Comparison of ENCODE assay signal across 7 cellular contexts in the genomic region with DNA sequence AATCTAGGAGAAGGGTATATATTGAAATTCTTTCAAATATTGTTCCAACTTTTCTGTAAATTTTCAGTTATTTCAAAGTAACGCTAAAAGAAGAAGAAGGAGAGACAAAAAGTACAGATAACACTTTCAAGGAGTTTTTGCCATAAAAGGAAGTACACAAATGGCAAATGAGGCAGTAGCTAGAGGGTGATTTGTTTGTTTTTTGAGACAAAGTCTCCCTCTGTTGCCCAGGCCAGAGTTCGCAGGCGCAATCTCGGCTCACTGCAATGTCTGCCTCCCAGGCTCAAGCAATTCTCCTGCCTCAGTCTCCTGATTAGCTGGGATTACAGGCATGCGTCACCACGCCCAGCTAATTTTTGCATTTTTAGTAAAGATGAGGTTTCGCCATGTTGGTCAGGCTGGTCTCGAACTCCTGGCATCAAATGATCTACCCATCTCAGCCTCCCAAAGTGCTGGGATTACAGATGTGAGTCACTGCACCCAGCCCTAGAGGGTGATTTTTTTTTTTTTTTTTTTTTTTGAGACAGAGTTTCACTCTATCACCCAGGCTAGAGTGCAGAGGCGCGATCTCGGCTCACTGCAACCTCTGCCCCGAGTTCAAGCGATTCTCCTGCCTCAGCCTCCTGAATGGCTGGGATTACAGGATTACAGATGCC. TPM values are rescaled to one million over a fixed set of nuclear protein-coding genes. Genes with fewer than 3 reads are reported as not detected.
DNase-seq lines count a peak whose midpoint lies in the region; ATAC-seq and TF ChIP-seq lines count a peak whose summit lies in the region.
"Not testable (repeated sequence)": the region's sequence is repeated elsewhere in the genome, so short reads cannot be mapped to it uniquely, and the experiment has no call there.

No MANE protein-coding gene starts in this region.

- WGBS in right lobe of liver (ENCODE audit: insufficient coverage, low coverage, low lambda C conversion rate, missing lambda C conversion rate) = 59% methylated on average over 10 of the region's 13 CpGs
- 64 to 86% methylated on average over 13 of the region's 13 CpGs for WGBS in sigmoid colon, 2 donors

- peak; percentile 23 to 46 (median 31) for TF ChIP-seq CTCF in right lobe of liver (IDR thresholded peaks at IDR 0.05)
- not testable (repeated sequence) for TF ChIP-seq CTCF in sigmoid colon (IDR thresholded peaks at IDR 0.05)

- H3K4me1 ChIP-seq in CD8-positive, alpha-beta memory T cell (ENCODE audit: insufficient read depth, low read length) = peaks cover 37% of the 10 kb centered on the region
- H3K4me1 ChIP-seq in right lobe of liver = not testable (repeated sequence)
- peaks cover 0 to 15% (median 12%) of the 10 kb centered on the region in 4 donors for H3K4me1 ChIP-seq in sigmoid colon

- ATAC-seq in activated CD4-positive, alpha-beta T cell treated with anti-CD3 and anti-CD28 coated beads for 36 hours = not testable (repeated sequence)
- peak in 3 of 4 donors; percentile 51 to 66 (median 60) for ATAC-seq in right lobe of liver

- DNase-seq in CD8-positive, alpha-beta memory T cell; HEK293T (ENCODE audit: extremely low spot score); right lobe of liver: not testable (repeated sequence)
- DNase-seq in MV-4-11 (lab: John Stamatoyannopoulos, UW) (peak; percentile 35), globus pallidus (ENCODE audit: low spot score) (peak; percentile 33), sigmoid colon (peak; percentile 19)
- peak; percentile 27 for DNase-seq in activated CD4-positive, alpha-beta T cell treated with anti-CD3 and anti-CD28 coated beads for 36 hours

- not testable (repeated sequence) for H3K27ac ChIP-seq in CD8-positive, alpha-beta memory T cell (ENCODE audit: low read depth, low read length); sigmoid colon
- peak overlapping the region in 1 of 3 donors; percentile 12 for H3K27ac ChIP-seq in right lobe of liver

- intact Hi-C loops in activated CD4-positive, alpha-beta T cell treated with anti-CD3 and anti-CD28 coated beads for 36 hours (cut with DNase I, micrococcal nuclease) = loop anchor here (5.0 to 10.0 kb wide), 3 partner anchors 132 to 975 kb away; a partner anchor contains a TSS
- intact Hi-C loops in right lobe of liver (cut with DNase I) = loop anchor here (10.0 kb wide), 2 partner anchors 125 to 185 kb away; no protein-coding TSS in a partner anchor
- intact Hi-C loops in sigmoid colon (cut with DNase I) = not testable (repeated sequence)

- H3K27me3 ChIP-seq in CD8-positive, alpha-beta memory T cell (ENCODE audit: insufficient read depth, low read length, poor library complexity, severe bottlenecking); right lobe of liver; sigmoid colon: not testable (repeated sequence)

- not testable (repeated sequence) for H3K27me3 Mint-ChIP-seq in CD8-positive, alpha-beta memory T cell; activated CD4-positive, alpha-beta T cell treated with anti-CD3 and anti-CD28 coated beads for 36 hours

- peak overlapping the region in 5 of 8 donors; percentile 5 to 92 (median 29) for H3K27ac Mint-ChIP-seq in CD8-positive, alpha-beta memory T cell
- not testable (repeated sequence) for H3K27ac Mint-ChIP-seq in activated CD4-positive, alpha-beta T cell treated with anti-CD3 and anti-CD28 coated beads for 36 hours

- POLR2A ChIA-PET in CD8-positive, alpha-beta memory T cell (lab: Charles Lee); HEK293T (lab: Yijun Ruan, JAX): not testable (repeated sequence)
- POLR2A ChIA-PET in activated CD4-positive, alpha-beta T cell treated with anti-CD3 and anti-CD28 coated beads for 36 hours (lab: Charles Lee) = interaction anchor here (0.7 kb wide), 1 partner anchor 33 kb away, joined by 4 read pairs; no protein-coding TSS in a partner anchor

- CTCF ChIA-PET in CD8-positive, alpha-beta memory T cell (lab: Charles Lee); HEK293T (lab: Yijun Ruan, JAX); activated CD4-positive, alpha-beta T cell treated with anti-CD3 and anti-CD28 coated beads for 36 hours (lab: Charles Lee): not testable (repeated sequence)

- peaks cover 38 to 70% (median 46%) of the 10 kb centered on the region in 3 donors for H3K4me1 Mint-ChIP-seq in CD8-positive, alpha-beta memory T cell
- H3K4me1 Mint-ChIP-seq in activated CD4-positive, alpha-beta T cell treated with anti-CD3 and anti-CD28 coated beads for 36 hours = peaks cover 57% of the 10 kb centered on the region

- not testable (repeated sequence) for H3K9me3 ChIP-seq in CD8-positive, alpha-beta memory T cell (ENCODE audit: low read length); right lobe of liver; sigmoid colon

- TF ChIP-seq POLR2A in right lobe of liver (IDR thresholded peaks at IDR 0.05); sigmoid colon (IDR thresholded peaks at IDR 0.05): not testable (repeated sequence)

- not testable (repeated sequence) for H3K9me3 Mint-ChIP-seq in CD8-positive, alpha-beta memory T cell; activated CD4-positive, alpha-beta T cell treated with anti-CD3 and anti-CD28 coated beads for 36 hours (ENCODE audit: low read depth)

- H3K36me3 Mint-ChIP-seq in CD8-positive, alpha-beta memory T cell = peaks cover 0 to 20% (median 5%) of the 10 kb centered on the region in 3 donors
- H3K36me3 Mint-ChIP-seq in activated CD4-positive, alpha-beta T cell treated with anti-CD3 and anti-CD28 coated beads for 36 hours (ENCODE audit: low read depth) = peaks cover 19% of the 10 kb centered on the region

- TF ChIP-seq EP300 in sigmoid colon (IDR thresholded peaks at IDR 0.05) = not testable (repeated sequence)

- H3K4me3 Mint-ChIP-seq in CD8-positive, alpha-beta memory T cell; activated CD4-positive, alpha-beta T cell treated with anti-CD3 and anti-CD28 coated beads for 36 hours: not testable (repeated sequence)

- not testable (repeated sequence) for H3K36me3 ChIP-seq in CD8-positive, alpha-beta memory T cell (ENCODE audit: insufficient read depth, low read length); right lobe of liver
- H3K36me3 ChIP-seq in sigmoid colon = peaks cover 0 to 22% (median 0%) of the 10 kb centered on the region in 4 donors

- H3K4me3 ChIP-seq in CD8-positive, alpha-beta memory T cell (ENCODE audit: low read length); right lobe of liver; sigmoid colon: not testable (repeated sequence)

TF ChIP-seq in HEK293T, 16 proteins besides CTCF, POLR2A, EP300 and RAD21:
- TF ChIP-seq ZNF384 (IDR thresholded peaks at IDR 0.05) = 0 out of 2 replicates have a peak, but pooled peaks have one; percentile 39

RNA-seq across cellular contexts. Expression of a gene that starts 4.4 kb away (rescaled TPM):
- total RNA-seq in CD8-positive, alpha-beta memory T cell = 10 to 100 TPM; 95.6 to 99.2 TPM
- polyA plus RNA-seq in CD8-positive, alpha-beta memory T cell = 12.6 TPM
- total RNA-seq in activated CD4-positive, alpha-beta T cell treated with anti-CD3 and anti-CD28 coated beads for 36 hours = 100 to 1,000 TPM in 1 of 2 experiments, 10 to 100 TPM in 1; 94.1 to 102 TPM
- 10 to 100 TPM; 11.5 to 22.2 (median 16.1) TPM for total RNA-seq in right lobe of liver
- total RNA-seq in sigmoid colon = 10 to 100 TPM; 20.0 to 37.7 (median 26.2) TPM
- 10 to 100 TPM in 1 of 3 donors, 1 to 10 TPM in 2; 4.2 to 27.0 (median 9.9) TPM for polyA plus RNA-seq in sigmoid colon

RNA-seq across cellular contexts. Expression of a gene that starts 10.9 kb away (rescaled TPM):
- total RNA-seq in CD8-positive, alpha-beta memory T cell = 100 to 1,000 TPM; 170 to 172 TPM
- polyA plus RNA-seq in CD8-positive, alpha-beta memory T cell = 69.4 TPM
- 100 to 1,000 TPM; 168 to 175 TPM for total RNA-seq in activated CD4-positive, alpha-beta T cell treated with anti-CD3 and anti-CD28 coated beads for 36 hours
- 10 to 100 TPM; 18.2 to 38.6 (median 23.9) TPM for total RNA-seq in right lobe of liver
- 10 to 100 TPM; 22.1 to 35.7 (median 28.2) TPM for total RNA-seq in sigmoid colon
- 10 to 100 TPM; 38.4 to 51.7 (median 39.3) TPM for polyA plus RNA-seq in sigmoid colon

RNA-seq across cellular contexts. Expression of a gene that starts 31.7 kb away (rescaled TPM):
- 10 to 100 TPM; 23.4 to 26.7 TPM for total RNA-seq in CD8-positive, alpha-beta memory T cell
- 58.9 TPM for polyA plus RNA-seq in CD8-positive, alpha-beta memory T cell
- total RNA-seq in activated CD4-positive, alpha-beta T cell treated with anti-CD3 and anti-CD28 coated beads for 36 hours = 10 to 100 TPM; 16.7 to 22.9 TPM
- total RNA-seq in right lobe of liver = 10 to 100 TPM in 5 of 6 experiments, 1 to 10 TPM in 1; 10.0 to 21.1 (median 16.2) TPM
- total RNA-seq in sigmoid colon = 10 to 100 TPM; 31.1 to 43.6 (median 38.3) TPM
- 10 to 100 TPM; 35.8 to 61.9 (median 47.4) TPM for polyA plus RNA-seq in sigmoid colon

RNA-seq across cellular contexts. Expression of a gene that starts 40.1 kb away (rescaled TPM):
- under 1 TPM in 1 of 2 experiments, not detected in 1; 0.09 TPM for total RNA-seq in CD8-positive, alpha-beta memory T cell
- polyA plus RNA-seq in CD8-positive, alpha-beta memory T cell = not detected
- total RNA-seq in activated CD4-positive, alpha-beta T cell treated with anti-CD3 and anti-CD28 coated beads for 36 hours = under 1 TPM; 0.09 to 0.11 TPM
- total RNA-seq in right lobe of liver (1 to 10 TPM in 5 of 6 experiments, under 1 TPM in 1; 0.70 to 6.5 (median 1.9) TPM), sigmoid colon (under 1 TPM in 3 of 4 donors, not detected in 1; 0.36 to 0.55 (median 0.49) TPM)
- polyA plus RNA-seq in sigmoid colon = 1 to 10 TPM in 2 of 3 donors, not detected in 1; 1.1 to 1.2 TPM

RNA-seq across cellular contexts. Expression of a gene that starts 40.2 kb away (rescaled TPM):
- total RNA-seq in CD8-positive, alpha-beta memory T cell = 1 to 10 TPM; 2.4 to 2.8 TPM
- polyA plus RNA-seq in CD8-positive, alpha-beta memory T cell = 3.0 TPM
- 1 to 10 TPM; 1.7 to 2.5 TPM for total RNA-seq in activated CD4-positive, alpha-beta T cell treated with anti-CD3 and anti-CD28 coated beads for 36 hours
- total RNA-seq in right lobe of liver = 10 to 100 TPM; 13.3 to 69.6 (median 31.3) TPM
- 1 to 10 TPM; 4.6 to 6.8 (median 5.3) TPM for total RNA-seq in sigmoid colon
- 10 to 100 TPM; 21.6 to 32.8 (median 29.0) TPM for polyA plus RNA-seq in sigmoid colon

Comparison
In these comparisons a context has a peak if more than half of its experiments do, and no peak if none do; other contexts are left out.
1. RNA of a gene that starts 10.9 kb away (total RNA-seq): 168 to 175 TPM in activated CD4-positive, alpha-beta T cell treated with anti-CD3 and anti-CD28 coated beads for 36 hours and 170 to 172 TPM in CD8-positive, alpha-beta memory T cell; 22.1 to 35.7 TPM in sigmoid colon and 18.2 to 38.6 TPM in right lobe of liver; every median in the first group is over 4 times any median in the second.